ENCODE assay signal across 9 cellular contexts in genomic region chr5:78162253-78162862, GRCh38.
DNase-seq lines count a peak whose midpoint lies in the region; ATAC-seq and TF ChIP-seq lines count a peak whose summit lies in the region.
"Had no signal": no experiment of that assay in that cellular context is flagged by ENCODE, and none has a peak within 500 bp of the region (broad histone marks: within the 10 kb centered on the region; RNA-seq: fewer than 3 reads in every experiment).

No MANE protein-coding gene starts in this region.

- 92% methylated on average over 3 of the region's 3 CpGs for WGBS in hepatocyte (ENCODE audit: low lambda C conversion rate, missing lambda C conversion rate)
- 89 to 93% methylated on average over 3 of the region's 3 CpGs for WGBS in transverse colon (ENCODE audit: low coverage in 1 of 2), 2 donors

- TF ChIP-seq POLR2A in transverse colon (IDR thresholded peaks at IDR 0.05), result no peak

- no peak overlapping the region for H3K9ac ChIP-seq in Karpas-422 (ENCODE audit: low read length)
- H3K9ac ChIP-seq: BLaER1 had no signal

- H3K27me3 ChIP-seq in Karpas-422 (ENCODE audit: low read length) (no peaks in the 10 kb centered on the region), hepatocyte (no peaks in the 10 kb centered on the region), transverse colon (no peaks in the 10 kb centered on the region)
- H3K27me3 ChIP-seq: BLaER1 had no signal

- DNase-seq in DMS79 treated with DMSO at 0.1 percent for 48 hours (lab: John Stamatoyannopoulos, UW), result peak; percentile 3
- no peak for DNase-seq in DMS79 (lab: John Stamatoyannopoulos, UW)
- DNase-seq in Karpas-422, result peak; percentile 78
- DNase-seq in SK-MEL-5 (ENCODE audit: low read depth, low spot score), result peak; percentile 63
- peak; percentile 47 for DNase-seq in hepatocyte (ENCODE audit: low spot score)
- no peak for DNase-seq in transverse colon
- no peak for DNase-seq in omental fat pad (ENCODE audit: low spot score)

- intact Hi-C loops in transverse colon (cut with DNase I; ENCODE audit: low total_unique reads), result no loop called here

- no peaks in the 10 kb centered on the region for H3K36me3 ChIP-seq in Karpas-422 (ENCODE audit: insufficient read depth, low read length)
- no peaks in the 10 kb centered on the region for H3K36me3 ChIP-seq in hepatocyte (replicated peaks; ENCODE audit: insufficient read depth, low read depth)
- H3K36me3 ChIP-seq in transverse colon, result peaks cover 0 to 13% (median 2%) of the 10 kb centered on the region in 4 donors

- H2AFZ ChIP-seq in Karpas-422 (ENCODE audit: low read length) (no peak overlapping the region), hepatocyte (no peak overlapping the region)

- no peak for TF ChIP-seq EP300 in transverse colon (IDR thresholded peaks at IDR 0.05; ENCODE audit: low read depth)

- H3K4me3 ChIP-seq in Karpas-422 (ENCODE audit: low read length), result no peak overlapping the region
- H3K4me3 ChIP-seq in hepatocyte, result no peak overlapping the region
- no peak overlapping the region for H3K4me3 ChIP-seq in transverse colon
- H3K4me3 ChIP-seq: BLaER1 had no signal

- H3K9me3 ChIP-seq in Karpas-422 (ENCODE audit: low read length) (no peaks in the 10 kb centered on the region), hepatocyte (ENCODE audit: low read depth) (no peaks in the 10 kb centered on the region), transverse colon (no peaks in the 10 kb centered on the region)
- H3K9me3 ChIP-seq: BLaER1 had no signal

- in situ Hi-C loops in SK-MEL-5 (cut with HindIII; ENCODE audit: low pct_unique_long_range_greater_than_20kb, low sequenced_read_pairs) (no loop called here), transverse colon (cut with MboI; ENCODE audit: low pct_ligation_motif_present in 1 of 4, low pct_unique_long_range_greater_than_20kb in 1 of 4, low sequenced_read_pairs in 3 of 4) (no loop called here)

- peaks cover 3% of the 10 kb centered on the region; the same call in 1 of the 2 replicates for H3K4me1 ChIP-seq in Karpas-422 (ENCODE audit: low read length)
- no peaks in the 10 kb centered on the region for H3K4me1 ChIP-seq in hepatocyte (ENCODE audit: insufficient read depth)
- no peaks in the 10 kb centered on the region for H3K4me1 ChIP-seq in transverse colon
- H3K4me1 ChIP-seq: BLaER1 had no signal

- no peaks in the 10 kb centered on the region for H3K9me2 ChIP-seq in Karpas-422 (replicated peaks; ENCODE audit: insufficient read depth, low read length)
- no peaks in the 10 kb centered on the region for H3K9me2 ChIP-seq in hepatocyte (replicated peaks; ENCODE audit: insufficient read depth)

- no peaks in the 10 kb centered on the region for H3K79me2 ChIP-seq in Karpas-422 (ENCODE audit: low read length)
- H3K79me2 ChIP-seq in hepatocyte, result no peaks in the 10 kb centered on the region

- H4K20me1 ChIP-seq in Karpas-422 (ENCODE audit: insufficient read depth, low read depth, low read length) (no peaks in the 10 kb centered on the region), hepatocyte (ENCODE audit: insufficient read depth, poor library complexity, severe bottlenecking) (no peaks in the 10 kb centered on the region)
- H4K20me1 ChIP-seq: BLaER1 had no signal

- H3K4me2 ChIP-seq in Karpas-422 (ENCODE audit: low read depth, low read length, poor library complexity, severe bottlenecking), result no peak overlapping the region
- no peak overlapping the region for H3K4me2 ChIP-seq in hepatocyte
- H3K4me2 ChIP-seq: BLaER1 had no signal

- ATAC-seq in omental fat pad (ENCODE audit: low FRiP score) (no peak), GM21423 (IDR thresholded peaks at IDR 0.05; ENCODE audit: unreplicated experiment) (no peak)

- H3K27ac ChIP-seq in Karpas-422 (ENCODE audit: low read length), result no peak overlapping the region
- H3K27ac ChIP-seq in hepatocyte, result no peak overlapping the region
- no peak overlapping the region for H3K27ac ChIP-seq in transverse colon
- H3K27ac ChIP-seq: BLaER1 had no signal

- TF ChIP-seq CTCF in hepatocyte (IDR thresholded peaks at IDR 0.05; ENCODE audit: poor library complexity) (peak; percentile 56), transverse colon (IDR thresholded peaks at IDR 0.05) (peak in 3 of 5 experiments; percentile 21 to 41 (median 30)), omental fat pad (IDR thresholded peaks at IDR 0.05) (no peak)

Comparison
In these comparisons a context has a peak if more than half of its experiments do, and no peak if none do; other contexts are left out.
1. DNase-seq: peak in DMS79 treated with DMSO at 0.1 percent for 48 hours (single experiment), Karpas-422 (single experiment), SK-MEL-5 (single experiment) and hepatocyte (single experiment); none in DMS79 (single experiment), transverse colon (single experiment) and omental fat pad (single experiment).
2. CTCF ChIP-seq: peak in hepatocyte (single experiment) and transverse colon (3 of 5); none in omental fat pad (0 of 3).